Comparison of ENCODE assay signal across 9 cellular contexts in genomic region chr16:85372627-85373372, GRCh38.
A peak's percentile ranks its signal among the peaks of the same experiment; 100 is the strongest.
DNase-seq lines count a peak whose midpoint lies in the region; ATAC-seq and TF ChIP-seq lines count a peak whose summit lies in the region.
"Had no signal": no experiment of that assay in that cellular context is flagged by ENCODE, and none has a peak within 500 bp of the region (broad histone marks: within the 10 kb centered on the region; RNA-seq: fewer than 3 reads in every experiment).

No MANE protein-coding gene starts in this region.

- no peaks in the 10 kb centered on the region for H3K27me3 ChIP-seq in left ventricle myocardium inferior (ENCODE audit: low read depth)

- ATAC-seq in T-helper 17 cell (peak; percentile 28), sciatic nerve (no peak)
- ATAC-seq in stimulated activated naive B cell treated with anti-CD40 and anti-IgM and Interleukin-4, amounts not matched to agents 10 μg/mL and 1 μg/mL and 100 μg/mL, for 72 hours (replicated peaks), result peak; percentile 37 to 65

- TF ChIP-seq CTCF in left ventricle myocardium inferior (IDR thresholded peaks at IDR 0.05; ENCODE audit: borderline replicate concordance), result no peak

- H3K4me1 ChIP-seq in left ventricle myocardium inferior, result peaks cover 41% of the 10 kb centered on the region
- H3K4me1 ChIP-seq: parathyroid adenoma had no signal

- DNase-seq in SIG-M5 treated with dmso at 0.1 percent for 504 hours (lab: John Stamatoyannopoulos, UW; ENCODE audit: unreplicated experiment), result peak; percentile 77
- no peak for DNase-seq in SIG-M5 (lab: John Stamatoyannopoulos, UW)
- DNase-seq in T-helper 17 cell, result no peak
- DNase-seq in fibroblast of peridontal ligament (ENCODE audit: extremely low read depth), result peak; percentile 53
- DNase-seq in stimulated activated naive B cell treated with anti-CD40 and anti-IgM and Interleukin-4, amounts not matched to agents 10 μg/mL and 1 μg/mL and 100 μg/mL, for 72 hours, result no peak
- DNase-seq in sciatic nerve (ENCODE audit: low spot score), result no peak
- DNase-seq in ureter (ENCODE audit: low spot score), result no peak
- no peak for DNase-seq in left ventricle myocardium inferior

- H3K27ac Mint-ChIP-seq in T-helper 17 cell, result no peak overlapping the region
- H3K27ac Mint-ChIP-seq in stimulated activated naive B cell treated with anti-CD40 and anti-IgM and Interleukin-4, amounts not matched to agents 10 μg/mL and 1 μg/mL and 100 μg/mL, for 72 hours, result no peak overlapping the region

- H3K9me3 ChIP-seq in T-helper 17 cell (ENCODE audit: control insufficient read depth, low read length, poor library complexity, severe bottlenecking) (no peaks in the 10 kb centered on the region), left ventricle myocardium inferior (replicated peaks) (no peaks in the 10 kb centered on the region)

- no peaks in the 10 kb centered on the region for H3K9me3 Mint-ChIP-seq in stimulated activated naive B cell treated with anti-CD40 and anti-IgM and Interleukin-4, amounts not matched to agents 10 μg/mL and 1 μg/mL and 100 μg/mL, for 72 hours

- H3K36me3 Mint-ChIP-seq in T-helper 17 cell (ENCODE audit: low read depth), result no peaks in the 10 kb centered on the region
- no peaks in the 10 kb centered on the region for H3K36me3 Mint-ChIP-seq in stimulated activated naive B cell treated with anti-CD40 and anti-IgM and Interleukin-4, amounts not matched to agents 10 μg/mL and 1 μg/mL and 100 μg/mL, for 72 hours

- peaks cover 3% of the 10 kb centered on the region for H3K4me1 Mint-ChIP-seq in T-helper 17 cell
- peaks cover 0 to 2% of the 10 kb centered on the region in 2 donors for H3K4me1 Mint-ChIP-seq in stimulated activated naive B cell treated with anti-CD40 and anti-IgM and Interleukin-4, amounts not matched to agents 10 μg/mL and 1 μg/mL and 100 μg/mL, for 72 hours

- no peak overlapping the region for H3K27ac ChIP-seq in left ventricle myocardium inferior (replicated peaks)
- H3K27ac ChIP-seq: parathyroid adenoma had no signal

- no peak overlapping the region for H3K4me3 ChIP-seq in left ventricle myocardium inferior

- H3K4me3 Mint-ChIP-seq in T-helper 17 cell, result no peak overlapping the region
- no peak overlapping the region for H3K4me3 Mint-ChIP-seq in stimulated activated naive B cell treated with anti-CD40 and anti-IgM and Interleukin-4, amounts not matched to agents 10 μg/mL and 1 μg/mL and 100 μg/mL, for 72 hours

- intact Hi-C loops in sciatic nerve (cut with DNase I), result no loop called here
- intact Hi-C loops in left ventricle myocardium inferior (cut with micrococcal nuclease), result no loop called here

- peaks cover 19% of the 10 kb centered on the region for H3K27me3 Mint-ChIP-seq in T-helper 17 cell
- H3K27me3 Mint-ChIP-seq in stimulated activated naive B cell treated with anti-CD40 and anti-IgM and Interleukin-4, amounts not matched to agents 10 μg/mL and 1 μg/mL and 100 μg/mL, for 72 hours, result peaks cover 20 to 23% of the 10 kb centered on the region in 2 donors

- H3K36me3 ChIP-seq in left ventricle myocardium inferior, result no peaks in the 10 kb centered on the region

Comparison
In these comparisons a context has a peak if more than half of its experiments do, and no peak if none do; other contexts are left out.
1. DNase-seq: peak in SIG-M5 treated with dmso at 0.1 percent for 504 hours (single experiment) and fibroblast of peridontal ligament (single experiment); none in SIG-M5 (single experiment), T-helper 17 cell (0 of 3), stimulated activated naive B cell treated with anti-CD40 and anti-IgM and Interleukin-4, amounts not matched to agents 10 μg/mL and 1 μg/mL and 100 μg/mL, for 72 hours (single experiment), sciatic nerve (single experiment), ureter (single experiment) and left ventricle myocardium inferior (single experiment).